7 cellular contexts compared by ENCODE assay signal in genomic region chr7:16926283-16926682, GRCh38. TPM values are rescaled to one million over a fixed set of nuclear protein-coding genes. Genes with fewer than 3 reads are reported as not detected.
A peak's percentile ranks its signal among the peaks of the same experiment; 100 is the strongest.
DNase-seq lines count a peak whose midpoint lies in the region; ATAC-seq and TF ChIP-seq lines count a peak whose summit lies in the region.

No MANE protein-coding gene starts in this region.

- H3K4me1 ChIP-seq in HCT116 (ENCODE audit: control insufficient read depth in 1 of 2, insufficient read depth in 2 of 2, low read length in 2 of 2) = no peaks in the 10 kb centered on the region
- no peaks in the 10 kb centered on the region for H3K4me1 ChIP-seq in effector memory CD4-positive, alpha-beta T cell (ENCODE audit: control insufficient read depth, insufficient read depth, low read length, poor library complexity, severe bottlenecking)

- no peak overlapping the region for H2AFZ ChIP-seq in HCT116 (ENCODE audit: low read depth, low read length, poor library complexity, severe bottlenecking)

- TF ChIP-seq RAD21 in HCT116 (IDR thresholded peaks at IDR 0.05; ENCODE audit: low read depth) = peak; percentile 72

- ATAC-seq in HCT116 = peak; percentile 85

- no peaks in the 10 kb centered on the region for H3K27me3 ChIP-seq in HCT116 (ENCODE audit: insufficient read depth, low read length)
- H3K27me3 ChIP-seq in effector memory CD4-positive, alpha-beta T cell (replicated peaks; ENCODE audit: control insufficient read depth, insufficient read depth, low read length, poor library complexity, severe bottlenecking) = no peaks in the 10 kb centered on the region

- CTCF ChIA-PET in HCT116 (lab: Charles Lee) = interaction anchor here (0.7 to 1.1 kb wide), 4 partner anchors 8 to 844 kb away, joined by 3 to 9 read pairs (median 4); no protein-coding TSS in a partner anchor

- BruUV-seq in HCT116 (replicated peaks; lab: Mats Ljungman, UMichigan) = no TSS peak

- POLR2A ChIA-PET in HCT116 (lab: Charles Lee) = no interaction called here

- no peaks in the 10 kb centered on the region for H3K9me2 ChIP-seq in HCT116 (ENCODE audit: insufficient read depth)

- no peaks in the 10 kb centered on the region for H3K9me3 ChIP-seq in HCT116 (ENCODE audit: control insufficient read depth in 1 of 2, insufficient read depth in 1 of 2, low read depth in 1 of 2, low read length in 2 of 2)
- H3K9me3 ChIP-seq in effector memory CD4-positive, alpha-beta T cell (ENCODE audit: control insufficient read depth, low read length) = no peaks in the 10 kb centered on the region

- no peak overlapping the region for H3K4me2 ChIP-seq in HCT116 (ENCODE audit: low read length)

- H3K4me3 ChIP-seq in HCT116 (replicated peaks in 1 of 2; ENCODE audit: low read depth in 1 of 2, low read length in 2 of 2) = no peak overlapping the region
- H3K4me3 ChIP-seq in coronary artery = peak overlapping the region; percentile 41
- no peak overlapping the region for H3K4me3 ChIP-seq in effector memory CD4-positive, alpha-beta T cell (ENCODE audit: insufficient read depth, low read depth, low read length, poor library complexity, severe bottlenecking)

- RAD21 ChIA-PET in HCT116 (lab: Charles Lee; ENCODE audit: low non-redundant PET in 1 of 2, low total read pairs in 2 of 2, uncharacterized antibody in 2 of 2, unreplicated experiment in 2 of 2) = no interaction called here

- TF ChIP-seq POLR2A in HCT116 (IDR thresholded peaks at IDR 0.05; ENCODE audit: borderline replicate concordance, extremely low read depth, insufficient read depth, insufficient read length) = no peak

- intact Hi-C loops in HCT116 (cut with micrococcal nuclease) = loop anchor here (1.0 kb wide), 1 partner anchor 720 kb away; no protein-coding TSS in a partner anchor

- H4K20me1 ChIP-seq in HCT116 (ENCODE audit: insufficient read depth) = no peaks in the 10 kb centered on the region

- H3K36me3 ChIP-seq in HCT116 (ENCODE audit: control insufficient read depth in 1 of 2, insufficient read depth in 2 of 2, low read length in 2 of 2) = no peaks in the 10 kb centered on the region
- H3K36me3 ChIP-seq in effector memory CD4-positive, alpha-beta T cell (ENCODE audit: control insufficient read depth, insufficient read depth, low read length) = no peaks in the 10 kb centered on the region

- TF ChIP-seq CTCF in GM12872 (IDR thresholded peaks at IDR 0.05; ENCODE audit: insufficient read depth, low read depth, low read length) = peak; percentile 70
- TF ChIP-seq CTCF in HCT116 (IDR thresholded peaks at IDR 0.05 in 2 of 3, conservative IDR thresholded peaks at IDR 0.05 in 1 of 3; ENCODE audit: borderline replicate concordance in 1 of 3, insufficient read depth in 1 of 3, low read depth in 2 of 3, low read length in 2 of 3) = peak; percentile 36 to 75 (median 67); a peak in 5 of 6 replicates
- TF ChIP-seq CTCF in coronary artery (IDR thresholded peaks at IDR 0.05) = peak; percentile 51

- H3K9ac ChIP-seq in HCT116 (ENCODE audit: low read length) = no peak overlapping the region

- DNase-seq in HCT116 (ENCODE audit: low read depth, low spot score) = peak; percentile 21
- DNase-seq in NOMO-1 (lab: John Stamatoyannopoulos, UW; ENCODE audit: unreplicated experiment in 2 of 2) = peak; percentile 46 to 80
- no peak for DNase-seq in coronary artery (ENCODE audit: low spot score)
- DNase-seq in myocyte (ENCODE audit: low read depth) = peak; percentile 68
- no peak for DNase-seq in NCI-H774 (lab: John Stamatoyannopoulos, UW)
- DNase-seq in effector memory CD4-positive, alpha-beta T cell = no peak

- H3K27ac ChIP-seq in HCT116 (ENCODE audit: low read depth, low read length) (no peak overlapping the region), coronary artery (no peak overlapping the region)
- H3K27ac ChIP-seq in effector memory CD4-positive, alpha-beta T cell (ENCODE audit: insufficient read depth, low read length, poor library complexity, severe bottlenecking) = no peak overlapping the region

- no peaks in the 10 kb centered on the region for H3K79me2 ChIP-seq in HCT116 (ENCODE audit: insufficient read depth, low read length)

TF ChIP-seq in HCT116, 20 proteins besides CTCF, POLR2A, EP300 and RAD21:
- TF ChIP-seq FOSL1 (IDR thresholded peaks at IDR 0.05; ENCODE audit: low read depth) (no peak), ZBTB33 (IDR thresholded peaks at IDR 0.05; ENCODE audit: extremely low read depth, insufficient replicate concordance, low read length) (no peak), ELF1 (IDR thresholded peaks at IDR 0.05; ENCODE audit: borderline replicate concordance, low read depth) (no peak), ZNF274 (IDR thresholded peaks at IDR 0.05; ENCODE audit: low read depth, low read length) (no peak), SP1 (IDR thresholded peaks at IDR 0.05; ENCODE audit: low read depth) (no peak), CEBPB (IDR thresholded peaks at IDR 0.05; ENCODE audit: low read depth) (no peak), ZFX (IDR thresholded peaks at IDR 0.05) (no peak), EZH2 (IDR thresholded peaks at IDR 0.05) (no peak), JUND (IDR thresholded peaks at IDR 0.05) (no peak), YY1 (IDR thresholded peaks at IDR 0.05; ENCODE audit: extremely low read depth, insufficient replicate concordance, low read depth, low read length) (no peak), MAX (IDR thresholded peaks at IDR 0.05) (no peak), POLR2AphosphoS5 (IDR thresholded peaks at IDR 0.05; ENCODE audit: low read depth, low read length) (no peak), ATF3 (IDR thresholded peaks at IDR 0.05) (no peak)

RNA-seq across cellular contexts. Expression of gene AGR3, which starts 44.5 kb away (rescaled TPM):
- total RNA-seq in HCT116 (2021; ENCODE audit: unreplicated experiment) (not detected), myocyte (not detected in 2 replicates)
- not detected in 2 replicates for polyA plus RNA-seq in HCT116 (2012)
- not detected for polyA plus RNA-seq in myocyte (2012)

Comparison
In these comparisons a context has a peak if more than half of its experiments do, and no peak if none do; other contexts are left out.
1. DNase-seq: peak in HCT116 (single experiment), NOMO-1 (2 of 2) and myocyte (single experiment); none in coronary artery (single experiment), NCI-H774 (single experiment) and effector memory CD4-positive, alpha-beta T cell (0 of 3).
2. Peak in every context shown above with its lines, with median percentiles within 50 percentile points of each other: CTCF ChIP-seq.